ENCODE assay signal across 33 cellular contexts in the genomic region with DNA sequence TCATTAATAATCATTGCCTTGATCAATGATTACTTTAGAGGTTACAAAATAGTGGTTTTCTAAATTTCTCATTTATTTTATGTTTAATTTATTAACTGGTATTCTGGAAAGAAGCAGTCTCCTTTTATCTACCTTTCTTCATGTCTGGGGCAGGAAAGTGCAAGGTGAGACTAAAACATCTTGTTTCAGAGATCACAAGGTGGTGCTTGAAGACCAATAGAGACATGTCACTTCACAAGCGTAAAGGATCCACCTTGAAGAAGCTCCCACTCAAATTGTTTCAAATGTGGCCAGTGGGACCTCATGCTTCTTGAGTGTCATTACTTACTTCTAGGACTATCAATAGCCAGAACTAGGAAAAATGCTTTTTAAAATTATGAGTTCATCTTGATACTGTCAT.
"Had no signal": no experiment of that assay in that cellular context is flagged by ENCODE, and none has a peak within 500 bp of the region (broad histone marks: within the 10 kb centered on the region; RNA-seq: fewer than 3 reads in every experiment).

No MANE protein-coding gene starts in this region.

- H3K4me1 Mint-ChIP-seq: memory B cell; mesothelial cell of epicardium; naive B cell; stimulated activated naive CD8-positive, alpha-beta T cell treated with anti-CD3 and anti-CD28 coated beads, Interleukin-15, amount 100 ng/mL, for 72 hours had no signal

- H2AFZ ChIP-seq: parathyroid adenoma had no signal

- H3K36me3 ChIP-seq: esophagus squamous epithelium, heart right ventricle, neutrophil, right lobe of liver, suprapubic skin, transverse colon, upper lobe of right lung, uterus had no signal

- H3K27me3 Mint-ChIP-seq: memory B cell; naive B cell; progenitor cell of endocrine pancreas; stimulated activated naive CD8-positive, alpha-beta T cell treated with anti-CD3 and anti-CD28 coated beads, Interleukin-15, amount 100 ng/mL, for 72 hours had no signal

- H3K27me3 ChIP-seq: esophagus squamous epithelium, heart right ventricle, neutrophil, right lobe of liver, suprapubic skin, transverse colon, upper lobe of right lung, uterus had no signal

- H3K4me1 ChIP-seq: esophagus squamous epithelium, heart right ventricle, parathyroid adenoma, right lobe of liver, suprapubic skin, transverse colon, upper lobe of right lung, uterus had no signal

- H3K9me3 Mint-ChIP-seq: memory B cell; mesothelial cell of epicardium; neural crest cell; stimulated activated naive CD8-positive, alpha-beta T cell treated with anti-CD3 and anti-CD28 coated beads, Interleukin-15, amount 100 ng/mL, for 72 hours had no signal

- DNase-seq: dermis blood vessel endothelial cell; effector memory CD4-positive, alpha-beta T cell; erythroblast; esophagus squamous epithelium; foreskin melanocyte; glutamatergic neuron; heart right ventricle; hippocampal formation; mucosa of descending colon; naive B cell; right lobe of liver; small intestine; stimulated activated CD4-positive, alpha-beta T cell treated with anti-CD3 and anti-CD28 coated beads, Interleukin-1b, Interleukin-23, amount 100 ng/mL, for 48 hours; stimulated activated CD4-positive, alpha-beta T cell treated with anti-CD3 and anti-CD28 coated beads, Interleukin-4, amount 100 ng/mL, for 1 hour; stimulated activated CD8-positive, alpha-beta memory T cell treated with anti-CD3 and anti-CD28 coated beads, Interleukin-4, amount 100 ng/mL, for 48 hours; stimulated activated naive CD4-positive, alpha-beta T cell; stimulated activated naive CD8-positive, alpha-beta T cell treated with anti-CD3 and anti-CD28 coated beads, Interleukin-15, amount 100 ng/mL, for 72 hours; transverse colon; upper lobe of right lung; uterus had no signal

- H3K27ac ChIP-seq: coronary artery, esophagus squamous epithelium, heart right ventricle, neutrophil, parathyroid adenoma, right lobe of liver, suprapubic skin, transverse colon, upper lobe of right lung, uterus had no signal

- H3K9ac ChIP-seq: parathyroid adenoma had no signal

- H3K4me3 Mint-ChIP-seq: memory B cell; mesothelial cell of epicardium; naive B cell; natural killer cell treated with Interleukin-12 subunit alpha and Interleukin-12 subunit beta and Interleukin-15 and Interleukin-18, amount 100 ng/mL, for 72 hours; neural crest cell; stimulated activated naive CD8-positive, alpha-beta T cell treated with anti-CD3 and anti-CD28 coated beads, Interleukin-15, amount 100 ng/mL, for 72 hours had no signal

- ATAC-seq: heart right ventricle; left lobe of liver; mucosa of descending colon; natural killer cell treated with Interleukin-12 subunit alpha and Interleukin-12 subunit beta and Interleukin-15 and Interleukin-18, amount 100 ng/mL, for 72 hours; right lobe of liver; stimulated activated naive CD8-positive, alpha-beta T cell treated with anti-CD3 and anti-CD28 coated beads, Interleukin-15, amount 100 ng/mL, for 72 hours; upper lobe of right lung had no signal

- H3K79me2 ChIP-seq: parathyroid adenoma had no signal

- FAIRE-seq: endometrium, keratinocyte had no signal

- H3K9me3 ChIP-seq: esophagus squamous epithelium, heart right ventricle, mucosa of descending colon, neutrophil, right lobe of liver, suprapubic skin, transverse colon, upper lobe of right lung, uterus had no signal

- H3K27ac Mint-ChIP-seq: memory B cell; mesothelial cell of epicardium; naive B cell; natural killer cell treated with Interleukin-12 subunit alpha and Interleukin-12 subunit beta and Interleukin-15 and Interleukin-18, amount 100 ng/mL, for 72 hours; progenitor cell of endocrine pancreas; stimulated activated naive CD8-positive, alpha-beta T cell treated with anti-CD3 and anti-CD28 coated beads, Interleukin-15, amount 100 ng/mL, for 72 hours had no signal

- H3K4me3 ChIP-seq: coronary artery, esophagus squamous epithelium, heart right ventricle, lung, mucosa of descending colon, right lobe of liver, suprapubic skin, transverse colon, upper lobe of right lung, uterus had no signal

- H3K36me3 Mint-ChIP-seq: memory B cell; mesothelial cell of epicardium; naive B cell; natural killer cell treated with Interleukin-12 subunit alpha and Interleukin-12 subunit beta and Interleukin-15 and Interleukin-18, amount 100 ng/mL, for 72 hours had no signal
